In genomic region chr9:124110307-124110915, GRCh38 we compare ENCODE assay signal across 8 cellular contexts.
DNase-seq lines count a peak whose midpoint lies in the region; ATAC-seq and TF ChIP-seq lines count a peak whose summit lies in the region.

No MANE protein-coding gene starts in this region.

- no peak overlapping the region for H3K27ac Mint-ChIP-seq in CD4-positive, CD25-positive, alpha-beta regulatory T cell
- H3K27ac Mint-ChIP-seq in activated CD4-positive, alpha-beta T cell treated with anti-CD3 and anti-CD28 coated beads, Interleukin-2, amount 10 ng/mL, durations not matched to agents 7 days and 5 days, result no peak overlapping the region

- intact Hi-C loops in posterior vena cava (cut with DNase I), result no loop called here

- H3K27me3 Mint-ChIP-seq in CD4-positive, CD25-positive, alpha-beta regulatory T cell, result peaks cover 33% of the 10 kb centered on the region
- peaks cover under 1% of the 10 kb centered on the region for H3K27me3 Mint-ChIP-seq in activated CD4-positive, alpha-beta T cell treated with anti-CD3 and anti-CD28 coated beads, Interleukin-2, amount 10 ng/mL, durations not matched to agents 7 days and 5 days

- POLR2A ChIA-PET in activated CD4-positive, alpha-beta T cell treated with anti-CD3 and anti-CD28 coated beads, Interleukin-2, amount 10 ng/mL, durations not matched to agents 7 days and 5 days (lab: Charles Lee), result no interaction called here

- H3K9me3 ChIP-seq in CD4-positive, CD25-positive, alpha-beta regulatory T cell (ENCODE audit: control insufficient read depth in 2 of 2, low read length in 2 of 2), result no peaks in the 10 kb centered on the region

- no peaks in the 10 kb centered on the region for H3K36me3 Mint-ChIP-seq in CD4-positive, CD25-positive, alpha-beta regulatory T cell
- H3K36me3 Mint-ChIP-seq in activated CD4-positive, alpha-beta T cell treated with anti-CD3 and anti-CD28 coated beads, Interleukin-2, amount 10 ng/mL, durations not matched to agents 7 days and 5 days (ENCODE audit: low read depth), result no peaks in the 10 kb centered on the region

- no peaks in the 10 kb centered on the region for H3K36me3 ChIP-seq in CD4-positive, CD25-positive, alpha-beta regulatory T cell (ENCODE audit: control insufficient read depth, insufficient read depth, low read length)

- CTCF ChIA-PET in activated CD4-positive, alpha-beta T cell treated with anti-CD3 and anti-CD28 coated beads, Interleukin-2, amount 10 ng/mL, durations not matched to agents 7 days and 5 days (lab: Charles Lee), result interaction anchor here (1.2 kb wide), 1 partner anchor 16 kb away, joined by 3 read pairs; no protein-coding TSS in a partner anchor

- no peak overlapping the region for H3K4me3 Mint-ChIP-seq in CD4-positive, CD25-positive, alpha-beta regulatory T cell
- no peak overlapping the region for H3K4me3 Mint-ChIP-seq in activated CD4-positive, alpha-beta T cell treated with anti-CD3 and anti-CD28 coated beads, Interleukin-2, amount 10 ng/mL, durations not matched to agents 7 days and 5 days

- H3K4me1 Mint-ChIP-seq in CD4-positive, CD25-positive, alpha-beta regulatory T cell, result no peaks in the 10 kb centered on the region
- no peaks in the 10 kb centered on the region for H3K4me1 Mint-ChIP-seq in activated CD4-positive, alpha-beta T cell treated with anti-CD3 and anti-CD28 coated beads, Interleukin-2, amount 10 ng/mL, durations not matched to agents 7 days and 5 days

- H3K27ac ChIP-seq in CD4-positive, CD25-positive, alpha-beta regulatory T cell (ENCODE audit: insufficient read depth, low read length, poor library complexity, severe bottlenecking), result no peak overlapping the region

- H3K4me1 ChIP-seq in CD4-positive, CD25-positive, alpha-beta regulatory T cell (ENCODE audit: control insufficient read depth, insufficient read depth, low read length, poor library complexity, severe bottlenecking), result no peaks in the 10 kb centered on the region

- no peak overlapping the region for H3K4me3 ChIP-seq in CD4-positive, CD25-positive, alpha-beta regulatory T cell (ENCODE audit: low read depth, low read length)
- no peak overlapping the region for H3K4me3 ChIP-seq in Jurkat, Clone E6-1 (ENCODE audit: low read length)
- H3K4me3 ChIP-seq in fibroblast of villous mesenchyme (ENCODE audit: low read depth, low read length), result no peak overlapping the region

- no peak for ATAC-seq in CD4-positive, CD25-positive, alpha-beta regulatory T cell (ENCODE audit: low read depth in 2 of 2)
- ATAC-seq in HG03439 (IDR thresholded peaks at IDR 0.05; ENCODE audit: unreplicated experiment) (no peak), GM21423 (IDR thresholded peaks at IDR 0.05; ENCODE audit: unreplicated experiment) (no peak), GM19467 (IDR thresholded peaks at IDR 0.05; ENCODE audit: unreplicated experiment) (no peak)

- DNase-seq in CD4-positive, CD25-positive, alpha-beta regulatory T cell, result peak in 2 of 3 donors; percentile 13 to 27
- peak; percentile 72 for DNase-seq in Jurkat, Clone E6-1 (ENCODE audit: low read depth, low spot score)
- DNase-seq in activated CD4-positive, alpha-beta T cell treated with anti-CD3 and anti-CD28 coated beads, Interleukin-2, amount 10 ng/mL, durations not matched to agents 7 days and 5 days, result peak; percentile 60
- DNase-seq in fibroblast of villous mesenchyme (ENCODE audit: low read depth) (peak; percentile 71), posterior vena cava (ENCODE audit: low spot score) (peak; percentile 84)

- peaks cover 0 to under 1% (median 0%) of the 10 kb centered on the region in 7 donors for H3K9me3 Mint-ChIP-seq in CD4-positive, CD25-positive, alpha-beta regulatory T cell
- no peaks in the 10 kb centered on the region for H3K9me3 Mint-ChIP-seq in activated CD4-positive, alpha-beta T cell treated with anti-CD3 and anti-CD28 coated beads, Interleukin-2, amount 10 ng/mL, durations not matched to agents 7 days and 5 days

- no peak for TF ChIP-seq CTCF in fibroblast of villous mesenchyme (IDR thresholded peaks at IDR 0.05; ENCODE audit: insufficient read depth, low read depth, low read length)

- no peaks in the 10 kb centered on the region for H3K27me3 ChIP-seq in CD4-positive, CD25-positive, alpha-beta regulatory T cell (ENCODE audit: control insufficient read depth, insufficient read depth, low read length)

Comparison
In these comparisons a context has a peak if more than half of its experiments do, and no peak if none do; other contexts are left out.
1. DNase-seq: peak in every context shown above with its lines; median percentile 84 in posterior vena cava; 72 in Jurkat, Clone E6-1; 71 in fibroblast of villous mesenchyme; 60 in activated CD4-positive, alpha-beta T cell treated with anti-CD3 and anti-CD28 coated beads, Interleukin-2, amount 10 ng/mL, durations not matched to agents 7 days and 5 days; 20 in CD4-positive, CD25-positive, alpha-beta regulatory T cell.